In the genomic region with DNA sequence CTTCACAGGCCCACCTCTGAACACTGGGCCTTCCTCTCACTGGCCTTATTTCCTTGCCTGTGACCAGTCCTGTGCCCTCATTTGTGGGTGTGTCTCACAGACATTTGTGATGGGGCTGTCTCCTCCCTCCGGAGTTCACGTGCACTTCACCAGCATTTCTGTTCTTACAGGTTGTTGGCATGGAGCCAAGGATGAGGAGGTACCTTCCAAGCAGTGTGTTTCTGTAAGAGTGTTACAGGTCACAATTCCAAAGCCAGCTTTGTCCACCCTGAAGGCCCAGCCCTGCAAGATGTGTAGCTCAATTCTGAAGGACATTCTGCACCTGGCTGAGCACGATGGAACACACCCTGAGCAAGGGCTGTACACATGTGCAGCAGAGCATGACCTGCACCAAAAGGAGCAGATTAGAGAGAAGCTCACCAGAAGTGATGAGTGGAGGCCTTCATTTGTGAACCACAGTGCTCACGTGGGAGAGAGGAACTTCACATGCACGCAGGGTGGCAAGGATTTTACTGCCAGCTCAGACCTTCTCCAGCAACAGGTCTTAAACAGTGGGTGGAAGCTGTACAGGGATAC, we compare ENCODE assay signal across 19 cellular contexts. TPM values are rescaled to one million over a fixed set of nuclear protein-coding genes. Genes with fewer than 3 reads are reported as not detected.
DNase-seq lines count a peak whose midpoint lies in the region; ATAC-seq and TF ChIP-seq lines count a peak whose summit lies in the region.
"Had no signal": no experiment of that assay in that cellular context is flagged by ENCODE, and none has a peak within 500 bp of the region (broad histone marks: within the 10 kb centered on the region; RNA-seq: fewer than 3 reads in every experiment).

No MANE protein-coding gene starts in this region.

- H3K4me3 ChIP-seq in IMR-90 (ENCODE audit: insufficient read depth, low read depth, low read length) (no peak overlapping the region), OCI-LY7 (ENCODE audit: low read depth, low read length, poor library complexity, severe bottlenecking) (no peak overlapping the region)
- H3K4me3 ChIP-seq: Peyer's patch, SJSA1 had no signal

- in situ Hi-C loops in IMR-90 (cut with MboI; ENCODE audit: low sequenced_read_pairs), result no loop called here

- peaks cover 22% of the 10 kb centered on the region for H3K9me3 ChIP-seq in IMR-90 (ENCODE audit: control insufficient read depth, insufficient read depth, low read length)
- no peaks in the 10 kb centered on the region; the same call in 1 of the 2 replicates for H3K9me3 ChIP-seq in OCI-LY7 (ENCODE audit: low read length)

- H3K9me2 ChIP-seq in OCI-LY7 (ENCODE audit: insufficient read depth, low read length), result no peaks in the 10 kb centered on the region

- no peak overlapping the region for H3K4ac ChIP-seq in IMR-90 (ENCODE audit: low read depth, low read length)

- no peak overlapping the region for H3K56ac ChIP-seq in IMR-90 (ENCODE audit: extremely low read depth, insufficient read depth, low read length)

- H2AFZ ChIP-seq in IMR-90 (replicated peaks; ENCODE audit: low read length, poor library complexity), result no peak overlapping the region
- H2AFZ ChIP-seq in OCI-LY7 (ENCODE audit: low read length), result no peak overlapping the region

- H2BK5ac ChIP-seq in IMR-90 (ENCODE audit: low read depth, low read length, poor library complexity, severe bottlenecking), result no peak overlapping the region

- H3K14ac ChIP-seq in IMR-90 (replicated peaks; ENCODE audit: low read depth, low read length), result no peak overlapping the region

- H3K9me3 Mint-ChIP-seq in T-helper 2 cell treated with Interferon-gamma antibody and Interleukin-4, amounts not matched to agents 5 μg/mL and 100 μg/mL, for 36 hours, result peaks cover 69% of the 10 kb centered on the region

- no TSS peak for BruUV-seq in IMR-90 (replicated peaks; lab: Mats Ljungman, UMichigan)
- no TSS peak for BruUV-seq in OCI-LY7 (replicated peaks; lab: Mats Ljungman, UMichigan)

- H3K79me2 ChIP-seq in OCI-LY7 (ENCODE audit: insufficient read depth, low read depth, low read length), result peaks cover 7% of the 10 kb centered on the region; the same call in 1 of the 2 replicates

- CTCF ChIA-PET in IMR-90 (lab: Yijun Ruan, JAX) (no interaction called here), OCI-LY7 (lab: Charles Lee; ENCODE audit: unreplicated experiment) (interaction anchor here (0.6 kb wide), 1 partner anchor 57 kb away, joined by 3 read pairs; the partner anchor contains the start of gene ZNF773)

- no peak overlapping the region for H4K8ac ChIP-seq in IMR-90 (ENCODE audit: low read depth in 2 of 2, low read length in 2 of 2)

- H3K79me1 ChIP-seq in IMR-90 (ENCODE audit: low read depth in 1 of 2, low read length in 2 of 2), result peaks cover 31 to 43% of the 10 kb centered on the region in 2 experiments

- H2AK9ac ChIP-seq in IMR-90 (replicated peaks; ENCODE audit: low read depth, low read length, poor library complexity), result peak overlapping the region; percentile 73

- H3K4me1 Mint-ChIP-seq in T-helper 2 cell treated with Interferon-gamma antibody and Interleukin-4, amounts not matched to agents 5 μg/mL and 100 μg/mL, for 36 hours (ENCODE audit: low read depth), result no peaks in the 10 kb centered on the region

- H2AK5ac ChIP-seq in IMR-90 (ENCODE audit: low read depth, low read length), result no peak overlapping the region

- WGBS in IMR-90 (ENCODE audit: extremely low coverage in 2 of 2, insufficient read length in 1 of 2), 2 experiments, result 100% methylated on average over 3 of the region's 5 CpGs; no CpG with 5 or more reads in 1 of the 2 experiments

- no peaks in the 10 kb centered on the region; the same call in 1 of the 2 replicates for H4K20me1 ChIP-seq in IMR-90 (ENCODE audit: insufficient read depth, low read length)
- no peaks in the 10 kb centered on the region for H4K20me1 ChIP-seq in OCI-LY7 (ENCODE audit: insufficient read depth, low read length)

- no peak overlapping the region for H2BK15ac ChIP-seq in IMR-90 (ENCODE audit: low read depth, low read length)

- H3K4me1 ChIP-seq in IMR-90 (ENCODE audit: control insufficient read depth, insufficient read depth, low read length), result no peaks in the 10 kb centered on the region
- H3K4me1 ChIP-seq in OCI-LY7 (ENCODE audit: insufficient read depth, low read length, poor library complexity, severe bottlenecking), result peaks cover 7% of the 10 kb centered on the region
- H3K4me1 ChIP-seq: BE2C, Peyer's patch, SJSA1 had no signal

- no peak overlapping the region for H3K27ac Mint-ChIP-seq in T-helper 2 cell treated with Interferon-gamma antibody and Interleukin-4, amounts not matched to agents 5 μg/mL and 100 μg/mL, for 36 hours

- POLR2A ChIA-PET in IMR-90 (lab: Charles Lee; ENCODE audit: unreplicated experiment) (no interaction called here), OCI-LY7 (lab: Charles Lee) (no interaction called here)

- H3K27ac ChIP-seq in IMR-90 (ENCODE audit: insufficient read depth, low read length), result no peak overlapping the region
- no peak overlapping the region for H3K27ac ChIP-seq in OCI-LY7 (ENCODE audit: low read depth, low read length, poor library complexity, severe bottlenecking)
- H3K27ac ChIP-seq: Peyer's patch, SJSA1 had no signal

- H2BK120ac ChIP-seq in IMR-90 (ENCODE audit: low read depth, low read length), result no peak overlapping the region

- ATAC-seq in IMR-90 (ENCODE audit: low read depth), result no peak

- dilution Hi-C loops in IMR-90 (cut with HindIII; ENCODE audit: low sequenced_read_pairs, unreplicated experiment), result no loop called here

- TF ChIP-seq POLR2A in IMR-90 (IDR thresholded peaks at IDR 0.05; ENCODE audit: low read depth, low read length), result no peak

- no peaks in the 10 kb centered on the region for H3K27me3 Mint-ChIP-seq in T-helper 2 cell treated with Interferon-gamma antibody and Interleukin-4, amounts not matched to agents 5 μg/mL and 100 μg/mL, for 36 hours (ENCODE audit: low read depth)
- H3K27me3 Mint-ChIP-seq: CD4-positive, CD25-positive, alpha-beta regulatory T cell had no signal

- peaks cover 70% of the 10 kb centered on the region for H3K36me3 Mint-ChIP-seq in T-helper 2 cell treated with Interferon-gamma antibody and Interleukin-4, amounts not matched to agents 5 μg/mL and 100 μg/mL, for 36 hours (ENCODE audit: low read depth)

- H3K4me2 ChIP-seq in IMR-90 (ENCODE audit: low read depth, low read length) (no peak overlapping the region), OCI-LY7 (ENCODE audit: low read length) (no peak overlapping the region)

- no peaks in the 10 kb centered on the region for H3K9me1 ChIP-seq in IMR-90 (ENCODE audit: insufficient read depth, low read length)

- no peak for TF ChIP-seq RAD21 in IMR-90 (IDR thresholded peaks at IDR 0.05; ENCODE audit: low read length)

- H2BK20ac ChIP-seq in IMR-90 (ENCODE audit: low read depth, low read length), result no peak overlapping the region

- H3K4me3 Mint-ChIP-seq in T-helper 2 cell treated with Interferon-gamma antibody and Interleukin-4, amounts not matched to agents 5 μg/mL and 100 μg/mL, for 36 hours, result no peak overlapping the region

- H3K36me3 ChIP-seq in IMR-90 (ENCODE audit: control insufficient read depth, insufficient read depth, low read length), result peaks cover 25% of the 10 kb centered on the region
- H3K36me3 ChIP-seq in OCI-LY7 (ENCODE audit: insufficient read depth, low read length), result peaks cover 63% of the 10 kb centered on the region

- H3K27me3 ChIP-seq in IMR-90 (ENCODE audit: control insufficient read depth, insufficient read depth, low read length), result no peaks in the 10 kb centered on the region
- H3K27me3 ChIP-seq: BE2C, Peyer's patch, SJSA1 had no signal

- no peak overlapping the region for H3K9ac ChIP-seq in IMR-90 (ENCODE audit: low read depth, low read length)

- no peak overlapping the region for H3K23ac ChIP-seq in IMR-90 (ENCODE audit: low read depth, low read length)

- H4K91ac ChIP-seq in IMR-90 (ENCODE audit: insufficient read depth, low read depth, low read length), result no peak overlapping the region

- DNase-seq in NCI-H2196 (lab: John Stamatoyannopoulos, UW; ENCODE audit: unreplicated experiment), result peak; percentile 3
- DNase-seq in NCI-H2196 treated with DMSO at 0.1 percent for 48 hours (lab: John Stamatoyannopoulos, UW; ENCODE audit: unreplicated experiment), result no peak
- DNase-seq in IMR-90, result no peak
- peak; percentile 16 for DNase-seq in OCI-LY7 (ENCODE audit: low spot score)
- DNase-seq in kidney tubule cell (ENCODE audit: low spot score), result peak; percentile 6
- no peak for DNase-seq in NOMO-1 (lab: John Stamatoyannopoulos, UW; ENCODE audit: unreplicated experiment in 2 of 2)
- no peak for DNase-seq in T-helper 2 cell treated with Interferon-gamma antibody and Interleukin-4, amounts not matched to agents 5 μg/mL and 100 μg/mL, for 36 hours (ENCODE audit: low spot score)
- DNase-seq in central memory CD4-positive, alpha-beta T cell, result no peak
- DNase-seq: BE2C; CD4-positive, CD25-positive, alpha-beta regulatory T cell; COR-L47; Karpas-422; NCI-H1048; NCI-H1436; NCI-H2029; NCI-H524; NCI-H82 had no signal

- H3K18ac ChIP-seq in IMR-90 (ENCODE audit: low read depth, low read length), result no peak overlapping the region

- no peak overlapping the region for H4K5ac ChIP-seq in IMR-90 (ENCODE audit: low read depth, low read length)

- intact Hi-C loops in IMR-90 (cut with micrococcal nuclease), result no loop called here
- intact Hi-C loops in OCI-LY7 (cut with micrococcal nuclease; ENCODE audit: unreplicated experiment), result no loop called here

- TF ChIP-seq CTCF in IMR-90 (conservative IDR thresholded peaks at IDR 0.05; ENCODE audit: low read depth, low read length) (no peak), OCI-LY7 (conservative IDR thresholded peaks at IDR 0.05; ENCODE audit: low read length) (no peak)

RNA-seq across cellular contexts. Expression of gene ZNF749, which starts 8.1 kb away (rescaled TPM):
- total RNA-seq in IMR-90 (2012; rRNA removed) (8.1 and 9.9 TPM in 2 replicates), OCI-LY7 (2022) (14.2 and 18.0 TPM in 2 replicates)
- 7.0 and 7.9 TPM in 2 replicates for polyA plus RNA-seq in IMR-90 (2012; rRNA removed)
- polyA plus RNA-seq in IMR-90 (2012; cell fraction: cytosol; rRNA removed), result 8.1 and 17.4 TPM in 2 replicates
- 3.1 and 5.9 TPM in 2 replicates for polyA plus RNA-seq in IMR-90 (2012; cell fraction: nucleus; rRNA removed; ENCODE audit: low replicate concordance)
- 27.1 and 30.1 TPM in 2 replicates for total RNA-seq in OCI-LY7 (2014; rRNA removed; shearing (Covaris generic))

RNA-seq across cellular contexts. Expression of gene VN1R1, which starts 13.7 kb away (rescaled TPM):
- total RNA-seq in IMR-90 (2012; rRNA removed), result 0.36 and 0.56 TPM in 2 replicates
- polyA plus RNA-seq in IMR-90 (2012; rRNA removed), result 0.14 and 0.32 TPM in 2 replicates
- 0.03 and 0.12 TPM in 2 replicates for polyA plus RNA-seq in IMR-90 (2012; cell fraction: cytosol; rRNA removed)
- 0.18 and 0.79 TPM in 2 replicates for polyA plus RNA-seq in IMR-90 (2012; cell fraction: nucleus; rRNA removed; ENCODE audit: low replicate concordance)
- total RNA-seq in OCI-LY7 (2014; rRNA removed; shearing (Covaris generic)), result not detected in 2 replicates
- not detected in 2 replicates for total RNA-seq in OCI-LY7 (2022)

RNA-seq across cellular contexts. Expression of gene ZNF17, which starts 32.2 kb away (rescaled TPM):
- total RNA-seq in IMR-90 (2012; rRNA removed), result 11.7 and 17.4 TPM in 2 replicates
- polyA plus RNA-seq in IMR-90 (2012; rRNA removed), result 3.6 and 4.3 TPM in 2 replicates
- polyA plus RNA-seq in IMR-90 (2012; cell fraction: cytosol; rRNA removed), result 6.5 and 8.0 TPM in 2 replicates
- 5.1 and 9.3 TPM in 2 replicates for polyA plus RNA-seq in IMR-90 (2012; cell fraction: nucleus; rRNA removed; ENCODE audit: low replicate concordance)
- total RNA-seq in OCI-LY7 (2014; rRNA removed; shearing (Covaris generic)), result 18.9 and 31.4 TPM in 2 replicates
- 14.9 and 15.9 TPM in 2 replicates for total RNA-seq in OCI-LY7 (2022)

RNA-seq across cellular contexts. Expression of gene ZNF772, which starts 34.2 kb away (rescaled TPM):
- 25.6 and 33.0 TPM in 2 replicates for total RNA-seq in IMR-90 (2012; rRNA removed)
- 2.9 and 4.6 TPM in 2 replicates for polyA plus RNA-seq in IMR-90 (2012; rRNA removed)
- 1.4 and 2.0 TPM in 2 replicates for polyA plus RNA-seq in IMR-90 (2012; cell fraction: cytosol; rRNA removed)
- polyA plus RNA-seq in IMR-90 (2012; cell fraction: nucleus; rRNA removed; ENCODE audit: low replicate concordance), result 1.4 and 3.5 TPM in 2 replicates
- total RNA-seq in OCI-LY7 (2014; rRNA removed; shearing (Covaris generic)), result 0.85 and 0.88 TPM in 2 replicates
- 1.1 and 1.5 TPM in 2 replicates for total RNA-seq in OCI-LY7 (2022)

RNA-seq across cellular contexts. Expression of gene ZNF419, which starts 44.3 kb away (rescaled TPM):
- total RNA-seq in IMR-90 (2012; rRNA removed), result 13.9 and 20.3 TPM in 2 replicates
- 5.0 and 6.4 TPM in 2 replicates for polyA plus RNA-seq in IMR-90 (2012; rRNA removed)
- 8.9 and 9.8 TPM in 2 replicates for polyA plus RNA-seq in IMR-90 (2012; cell fraction: cytosol; rRNA removed)
- 16.6 and 27.5 TPM in 2 replicates for polyA plus RNA-seq in IMR-90 (2012; cell fraction: nucleus; rRNA removed; ENCODE audit: low replicate concordance)
- 5.0 and 7.2 TPM in 2 replicates for total RNA-seq in OCI-LY7 (2014; rRNA removed; shearing (Covaris generic))
- total RNA-seq in OCI-LY7 (2022), result 6.7 and 10.5 TPM in 2 replicates

Comparison
In these comparisons a context has a peak if more than half of its experiments do, and no peak if none do; other contexts are left out.
1. DNase-seq: peak in NCI-H2196 (single experiment), OCI-LY7 (single experiment) and kidney tubule cell (single experiment); none in NCI-H2196 treated with DMSO at 0.1 percent for 48 hours (single experiment), IMR-90 (single experiment), NOMO-1 (0 of 2), T-helper 2 cell treated with Interferon-gamma antibody and Interleukin-4, amounts not matched to agents 5 μg/mL and 100 μg/mL, for 36 hours (single experiment) and central memory CD4-positive, alpha-beta T cell (single experiment).